1 cellular context compared by ENCODE assay signal in genomic region chr10:91796332-91797076, GRCh38.
TF ChIP-seq lines count a peak whose summit lies in the region.

No MANE protein-coding gene starts in this region.

TF ChIP-seq in HCT116, 20 proteins besides CTCF, POLR2A, EP300 and RAD21:
- TF ChIP-seq POLR2AphosphoS5 (IDR thresholded peaks at IDR 0.05; ENCODE audit: low read depth, low read length) (0 out of 2 replicates have a peak, but pooled peaks have one; percentile 39), CBX3 (IDR thresholded peaks at IDR 0.05; ENCODE audit: low read depth) (no peak), CEBPB (IDR thresholded peaks at IDR 0.05; ENCODE audit: low read depth) (no peak)
